In genomic region chr2:88809216-88809615, GRCh38 we compare ENCODE assay signal across 30 cellular contexts.
"Had no signal": no experiment of that assay in that cellular context is flagged by ENCODE, and none has a peak within 500 bp of the region (broad histone marks: within the 10 kb centered on the region; RNA-seq: fewer than 3 reads in every experiment).

No MANE protein-coding gene starts in this region.

- H3K27me3 ChIP-seq: left lung, neutrophil, suprapubic skin, vagina had no signal

- H3K4me1 ChIP-seq: left lung, lower lobe of right lung, parathyroid adenoma, suprapubic skin, tibial artery, vagina had no signal

- H3K9ac ChIP-seq: parathyroid adenoma had no signal

- H3K27ac ChIP-seq: left lung, lower lobe of right lung, neutrophil, parathyroid adenoma, skin epidermis, suprapubic skin, thoracic aorta, tibial artery, vagina had no signal

- H3K79me2 ChIP-seq: parathyroid adenoma had no signal

- H3K4me3 ChIP-seq: left lung, lower lobe of right lung, skin epidermis, suprapubic skin, thoracic aorta, tibial artery, vagina had no signal

- H2AFZ ChIP-seq: parathyroid adenoma had no signal

- H3K36me3 ChIP-seq: left lung, lower lobe of right lung, neutrophil, suprapubic skin, thoracic aorta, tibial artery, vagina had no signal

- ATAC-seq: left colon; left lung; lower lobe of right lung; naive thymus-derived CD8-positive, alpha-beta T cell; right cardiac atrium; sciatic nerve had no signal

- H3K4me3 Mint-ChIP-seq: immature natural killer cell; naive thymus-derived CD8-positive, alpha-beta T cell; nephron; neural crest cell; stimulated activated naive CD8-positive, alpha-beta T cell treated with anti-CD3 and anti-CD28 coated beads, Interleukin-15, Interleukin-2, amounts not matched to agents 100 ng/mL and 50 ng/mL, for 24 hours had no signal

- H3K4me1 Mint-ChIP-seq: immature natural killer cell, nephron, neural crest cell had no signal

- H3K9me3 Mint-ChIP-seq: stimulated activated naive CD8-positive, alpha-beta T cell treated with anti-CD3 and anti-CD28 coated beads, Interleukin-15, Interleukin-2, amounts not matched to agents 100 ng/mL and 50 ng/mL, for 24 hours had no signal

- H3K9me3 ChIP-seq: left lung, lower lobe of right lung, neutrophil, suprapubic skin, thoracic aorta, tibial artery, vagina had no signal

- H3K36me3 Mint-ChIP-seq: immature natural killer cell; naive thymus-derived CD8-positive, alpha-beta T cell had no signal

- H3K27ac Mint-ChIP-seq: immature natural killer cell; nephron; progenitor cell of endocrine pancreas; stimulated activated naive CD8-positive, alpha-beta T cell treated with anti-CD3 and anti-CD28 coated beads, Interleukin-15, Interleukin-2, amounts not matched to agents 100 ng/mL and 50 ng/mL, for 24 hours had no signal

- DNase-seq: hypothalamus; immature natural killer cell; kidney; left colon; left lung; lower lobe of right lung; mammary epithelial cell; mesenchymal stem cell; naive thymus-derived CD8-positive, alpha-beta T cell; occipital lobe; retina; right cardiac atrium; stimulated activated CD4-positive, alpha-beta T cell treated with anti-CD3 and anti-CD28 coated beads, Interleukin-12 subunit alpha, Interleukin-12 subunit beta, amount 100 ng/mL, for 4 hours; stimulated activated CD4-positive, alpha-beta T cell treated with anti-CD3 and anti-CD28 coated beads, Interleukin-15, amount 100 ng/mL, for 24 hours; stimulated activated CD4-positive, alpha-beta T cell treated with anti-CD3 and anti-CD28 coated beads, Interleukin-2, amount 100 ng/mL, for 24 hours; stimulated activated CD4-positive, alpha-beta T cell treated with anti-CD3 and anti-CD28 coated beads, Interleukin-4, amount 100 ng/mL, for 1 hour; stimulated activated naive CD4-positive, alpha-beta T cell; tibial artery; trophoblast cell had no signal
